8 cellular contexts compared by ENCODE assay signal in genomic region chr7:51647931-51648351, GRCh38.
DNase-seq lines count a peak whose midpoint lies in the region; ATAC-seq and TF ChIP-seq lines count a peak whose summit lies in the region.
"Had no signal": no experiment of that assay in that cellular context is flagged by ENCODE, and none has a peak within 500 bp of the region (broad histone marks: within the 10 kb centered on the region; RNA-seq: fewer than 3 reads in every experiment).

No MANE protein-coding gene starts in this region.

- no peak for TF ChIP-seq CTCF in stomach (IDR thresholded peaks at IDR 0.05)

- H3K4me3 ChIP-seq in right cardiac atrium (ENCODE audit: low read length) (no peak overlapping the region), stomach (no peak overlapping the region)

- intact Hi-C loops in right cardiac atrium (cut with DNase I) (no loop called here), stomach (cut with DNase I; ENCODE audit: low total_unique reads) (no loop called here)

- DNase-seq in M059J (ENCODE audit: low read depth) (peak; percentile 4), SW480 (ENCODE audit: low spot score) (peak; percentile 95), right cardiac atrium (peak in 2 of 3 donors; percentile 30 to 59), stomach (peak; percentile 63)
- no peak for DNase-seq in activated CD4-positive, alpha-beta T cell treated with anti-CD3 and anti-CD28 coated beads for 48 hours
- no peak for DNase-seq in stimulated activated naive CD8-positive, alpha-beta T cell treated with anti-CD3 and anti-CD28 coated beads, Interleukin-15, Interleukin-2, amounts not matched to agents 100 U/mL and 50 U/mL, for 24 hours
- DNase-seq: stimulated activated naive CD8-positive, alpha-beta T cell treated with anti-CD3 and anti-CD28 coated beads, Interleukin-15, amount 100 ng/mL, for 72 hours had no signal

- no peaks in the 10 kb centered on the region for H3K4me1 ChIP-seq in right cardiac atrium (ENCODE audit: control insufficient read depth, insufficient read depth, low read length)
- peaks cover 0 to 13% (median 10%) of the 10 kb centered on the region in 4 donors for H3K4me1 ChIP-seq in stomach

- WGBS in right cardiac atrium: 26% methylated on average over 14 of the region's 14 CpGs
- 10 to 19% (median 17%) methylated on average over 14 of the region's 14 CpGs for WGBS in stomach, 5 donors

- no peak for TF ChIP-seq EP300 in stomach (IDR thresholded peaks at IDR 0.05)

- ATAC-seq in right cardiac atrium: peak; percentile 47 to 87
- ATAC-seq in GM21447 (IDR thresholded peaks at IDR 0.05; ENCODE audit: unreplicated experiment): no peak
- no peak for ATAC-seq in stimulated activated naive CD8-positive, alpha-beta T cell treated with anti-CD3 and anti-CD28 coated beads, Interleukin-15, Interleukin-2, amounts not matched to agents 100 U/mL and 50 U/mL, for 24 hours
- ATAC-seq: stimulated activated naive CD8-positive, alpha-beta T cell treated with anti-CD3 and anti-CD28 coated beads, Interleukin-15, amount 100 ng/mL, for 72 hours had no signal

- no peaks in the 10 kb centered on the region for H3K36me3 ChIP-seq in stomach

- H3K9me3 ChIP-seq in right cardiac atrium (ENCODE audit: control insufficient read depth, low read length) (no peaks in the 10 kb centered on the region), stomach (no peaks in the 10 kb centered on the region)

- H3K27me3 ChIP-seq in right cardiac atrium (ENCODE audit: control insufficient read depth, insufficient read depth): no peaks in the 10 kb centered on the region
- H3K27me3 ChIP-seq in stomach: no peaks in the 10 kb centered on the region

- no peak overlapping the region for H3K27ac ChIP-seq in right cardiac atrium (ENCODE audit: low read length)
- no peak overlapping the region for H3K27ac ChIP-seq in stomach

- TF ChIP-seq POLR2A in stomach (IDR thresholded peaks at IDR 0.05): no peak

Comparison
In these comparisons a context has a peak if more than half of its experiments do, and no peak if none do; other contexts are left out.
1. DNase-seq: peak in M059J (single experiment), SW480 (single experiment), right cardiac atrium (2 of 3) and stomach (single experiment); none in activated CD4-positive, alpha-beta T cell treated with anti-CD3 and anti-CD28 coated beads for 48 hours (single experiment) and stimulated activated naive CD8-positive, alpha-beta T cell treated with anti-CD3 and anti-CD28 coated beads, Interleukin-15, Interleukin-2, amounts not matched to agents 100 U/mL and 50 U/mL, for 24 hours (single experiment).
2. ATAC-seq: peak in right cardiac atrium (2 of 2); none in GM21447 (single experiment) and stimulated activated naive CD8-positive, alpha-beta T cell treated with anti-CD3 and anti-CD28 coated beads, Interleukin-15, Interleukin-2, amounts not matched to agents 100 U/mL and 50 U/mL, for 24 hours (single experiment).